Comparison of ENCODE assay signal across 28 cellular contexts in the genomic region with DNA sequence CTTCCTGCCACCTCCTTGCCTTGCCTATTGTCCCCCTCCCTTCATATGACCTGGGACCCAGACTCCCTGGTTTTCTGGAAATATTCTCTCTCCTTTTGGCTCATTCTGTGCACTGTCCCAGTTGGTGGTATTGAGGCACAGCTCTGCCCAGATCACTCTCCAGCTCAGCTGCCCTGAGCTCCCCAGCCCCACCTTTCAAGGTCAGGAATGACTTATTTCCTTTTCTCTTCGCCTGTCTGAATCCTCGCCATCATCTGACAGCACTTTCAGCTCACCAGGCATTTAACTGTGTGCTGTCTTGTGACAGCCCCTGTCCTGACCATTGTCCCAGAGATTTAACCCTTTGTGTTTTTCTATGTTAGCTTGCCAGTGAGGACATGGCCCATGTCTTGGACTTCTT. TPM values are rescaled to one million over a fixed set of nuclear protein-coding genes. Genes with fewer than 3 reads are reported as not detected.
A peak's percentile ranks its signal among the peaks of the same experiment; 100 is the strongest.
DNase-seq lines count a peak whose midpoint lies in the region; ATAC-seq and TF ChIP-seq lines count a peak whose summit lies in the region.
"Had no signal": no experiment of that assay in that cellular context is flagged by ENCODE, and none has a peak within 500 bp of the region (broad histone marks: within the 10 kb centered on the region; RNA-seq: fewer than 3 reads in every experiment).

No MANE protein-coding gene starts in this region.

- H3K36me3 ChIP-seq in MG63, result no peaks in the 10 kb centered on the region
- H3K36me3 ChIP-seq: ovary, SJCRH30, upper lobe of left lung had no signal

- DNase-seq in EL, result peak; percentile 12
- DNase-seq in MG63, result peak; percentile 53
- DNase-seq in kidney tubule cell (ENCODE audit: low spot score), result peak; percentile 28
- no peak for DNase-seq in left cardiac atrium
- DNase-seq: activated B cell treated with CpG ODN at 0.5 μM for 24 hours; activated CD4-positive, alpha-beta T cell treated with anti-CD3 and anti-CD28 coated beads, Interleukin-2, amount 50 U/mL, for 1 hour; activated naive CD4-positive, alpha-beta T cell treated with Interleukin-2 at 50 U/mL for 16 hours; activated T-cell treated with anti-CD3 and anti-CD28 coated beads, Interleukin-2, amount 50 U/mL, for 48 hours; CD8-positive, alpha-beta T cell; hypothalamus; NCI-H1092; NCI-H1694; NCI-H446; NCI-H774; ovary; SJCRH30; T1000; upper lobe of left lung had no signal

- H3K4me3 ChIP-seq in MG63, result no peak overlapping the region
- H3K4me3 ChIP-seq: A549, ovary, SJCRH30, skin epidermis, upper lobe of left lung had no signal

- peak overlapping the region in 3 of 5 experiments; percentile 52 to 96 (median 59) for H3K27ac Mint-ChIP-seq in brain
- H3K27ac Mint-ChIP-seq in activated T-helper 17 cell treated with anti-CD3 and anti-CD28 coated beads, Interleukin-2, amount 50 U/mL, for 72 hours, result no peak overlapping the region
- H3K27ac Mint-ChIP-seq: activated B cell treated with CpG ODN at 0.5 μM for 24 hours; CD8-positive, alpha-beta T cell; stimulated activated memory B cell treated with anti-CD40 and anti-IgM and Interleukin-4, amounts not matched to agents 10 μg/mL and 1 μg/mL and 100 μg/mL, for 72 hours had no signal

- H3K27me3 Mint-ChIP-seq in brain, result no peaks in the 10 kb centered on the region
- peaks cover 9% of the 10 kb centered on the region for H3K27me3 Mint-ChIP-seq in activated T-helper 17 cell treated with anti-CD3 and anti-CD28 coated beads, Interleukin-2, amount 50 U/mL, for 72 hours
- H3K27me3 Mint-ChIP-seq: activated B cell treated with CpG ODN at 0.5 μM for 24 hours had no signal

- intact Hi-C loops in left cardiac atrium (cut with DNase I), result no loop called here

- no peaks in the 10 kb centered on the region for H3K9me3 ChIP-seq in MG63
- H3K9me3 ChIP-seq: A549, ovary, SJCRH30, upper lobe of left lung had no signal

- peaks cover 9% of the 10 kb centered on the region for H3K36me3 Mint-ChIP-seq in brain
- no peaks in the 10 kb centered on the region for H3K36me3 Mint-ChIP-seq in activated T-helper 17 cell treated with anti-CD3 and anti-CD28 coated beads, Interleukin-2, amount 50 U/mL, for 72 hours (ENCODE audit: low read depth)

- no peak for TF ChIP-seq CTCF in brain (conservative IDR thresholded peaks at IDR 0.05)

- H3K9me3 Mint-ChIP-seq in brain, result no peaks in the 10 kb centered on the region
- H3K9me3 Mint-ChIP-seq in activated T-helper 17 cell treated with anti-CD3 and anti-CD28 coated beads, Interleukin-2, amount 50 U/mL, for 72 hours, result no peaks in the 10 kb centered on the region
- H3K9me3 Mint-ChIP-seq: activated B cell treated with CpG ODN at 0.5 μM for 24 hours; CD8-positive, alpha-beta T cell; stimulated activated memory B cell treated with anti-CD40 and anti-IgM and Interleukin-4, amounts not matched to agents 10 μg/mL and 1 μg/mL and 100 μg/mL, for 72 hours had no signal

- no peaks in the 10 kb centered on the region for H3K27me3 ChIP-seq in MG63
- H3K27me3 ChIP-seq: ovary, SJCRH30, upper lobe of left lung had no signal

- no peak overlapping the region for H3K4me3 Mint-ChIP-seq in brain
- H3K4me3 Mint-ChIP-seq in activated T-helper 17 cell treated with anti-CD3 and anti-CD28 coated beads, Interleukin-2, amount 50 U/mL, for 72 hours, result no peak overlapping the region
- H3K4me3 Mint-ChIP-seq: activated B cell treated with CpG ODN at 0.5 μM for 24 hours; CD8-positive, alpha-beta T cell; stimulated activated memory B cell treated with anti-CD40 and anti-IgM and Interleukin-4, amounts not matched to agents 10 μg/mL and 1 μg/mL and 100 μg/mL, for 72 hours had no signal

- ATAC-seq in activated T-helper 17 cell treated with anti-CD3 and anti-CD28 coated beads, Interleukin-2, amount 50 U/mL, for 72 hours (replicated peaks), result no peak
- ATAC-seq in left cardiac atrium (no peak), GM21526 (IDR thresholded peaks at IDR 0.05; ENCODE audit: low FRiP score, unreplicated experiment) (no peak), GM19328 (IDR thresholded peaks at IDR 0.05; ENCODE audit: unreplicated experiment) (no peak)
- ATAC-seq: CD8-positive, alpha-beta T cell; HCT116; stimulated activated memory B cell treated with anti-CD40 and anti-IgM and Interleukin-4, amounts not matched to agents 10 μg/mL and 1 μg/mL and 100 μg/mL, for 72 hours had no signal

- H3K4me1 Mint-ChIP-seq in brain, result peaks cover 32% of the 10 kb centered on the region
- peaks cover 5% of the 10 kb centered on the region for H3K4me1 Mint-ChIP-seq in activated T-helper 17 cell treated with anti-CD3 and anti-CD28 coated beads, Interleukin-2, amount 50 U/mL, for 72 hours
- H3K4me1 Mint-ChIP-seq: activated B cell treated with CpG ODN at 0.5 μM for 24 hours; stimulated activated memory B cell treated with anti-CD40 and anti-IgM and Interleukin-4, amounts not matched to agents 10 μg/mL and 1 μg/mL and 100 μg/mL, for 72 hours had no signal

RNA-seq across cellular contexts. Expression of gene KCNK12, which starts 34.8 kb away (rescaled TPM):
- not detected in 2 replicates for total RNA-seq in MG63 (2014; rRNA removed; shearing (Covaris generic); ENCODE audit: low replicate concordance)
- polyA plus RNA-seq in brain (ENCODE audit: insufficient read depth, low read depth, low replicate concordance), result 4.7 TPM
- total RNA-seq in activated T-helper 17 cell treated with anti-CD3 and anti-CD28 coated beads, Interleukin-2, amount 50 U/mL, for 72 hours, result under 1 TPM; 0.24 TPM
- total RNA-seq in left cardiac atrium, result not detected
- total RNA-seq: subcutaneous adipose tissue had no signal
- polyA plus RNA-seq: fibroblast of lung had no signal
